ENCODE assay signal across 8 cellular contexts in the genomic region with DNA sequence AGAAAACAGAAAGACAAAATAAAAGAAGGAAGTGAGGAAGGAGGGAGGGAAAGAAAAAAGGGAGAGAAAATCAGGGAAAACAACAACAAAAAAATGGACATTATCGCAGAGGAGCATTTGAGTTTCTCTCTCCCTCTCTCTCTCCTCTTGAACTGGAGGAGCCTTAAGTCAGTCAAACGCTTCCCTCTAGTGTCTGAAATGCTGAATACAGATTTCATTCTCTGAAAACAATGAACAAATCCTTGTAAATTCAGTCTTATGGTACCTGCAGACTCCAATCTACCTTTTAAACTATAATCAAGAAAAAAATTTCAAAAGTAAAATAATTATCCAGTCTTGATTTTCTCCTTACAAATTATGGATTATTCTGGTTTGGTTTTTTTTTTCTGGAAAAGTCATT.
DNase-seq lines count a peak whose midpoint lies in the region; ATAC-seq and TF ChIP-seq lines count a peak whose summit lies in the region.

No MANE protein-coding gene starts in this region.

- peak overlapping the region; percentile 35 for H3K27ac ChIP-seq in neural cell (ENCODE audit: low read length)

- peak; percentile 99 for TF ChIP-seq RAD21 in neural cell (conservative IDR thresholded peaks at IDR 0.05)

- H3K79me2 ChIP-seq in neural cell (replicated peaks; ENCODE audit: insufficient read depth, low read length) = no peaks in the 10 kb centered on the region

- no peaks in the 10 kb centered on the region for H3K27me3 Mint-ChIP-seq in activated T-cell treated with anti-CD3 and anti-CD28 coated beads, Interleukin-2, amount 50 U/mL, for 72 hours (ENCODE audit: low read depth)

- H3K9me2 ChIP-seq in neural cell (ENCODE audit: insufficient read depth, low read length) = no peaks in the 10 kb centered on the region

- TF ChIP-seq EP300 in neural cell (conservative IDR thresholded peaks at IDR 0.05; ENCODE audit: poor library complexity, severe bottlenecking) = no peak

- H3K4me1 Mint-ChIP-seq in activated T-cell treated with anti-CD3 and anti-CD28 coated beads, Interleukin-2, amount 50 U/mL, for 72 hours (ENCODE audit: low read depth) = no peaks in the 10 kb centered on the region

- no peak overlapping the region for H2AFZ ChIP-seq in neural cell (ENCODE audit: low read depth, low read length)

- no peaks in the 10 kb centered on the region for H3F3A ChIP-seq in neural cell (ENCODE audit: insufficient read depth, low read length, poor library complexity, severe bottlenecking)

- H3K4me2 ChIP-seq in neural cell (ENCODE audit: low read length) = no peak overlapping the region

- H3K27me3 ChIP-seq in neural cell (ENCODE audit: insufficient read depth, low read depth, low read length) = no peaks in the 10 kb centered on the region

- no peaks in the 10 kb centered on the region for H3K9me3 ChIP-seq in neural cell (ENCODE audit: low read length)

- H3K36me3 ChIP-seq in neural cell (ENCODE audit: insufficient read depth, low read length) = no peaks in the 10 kb centered on the region

- no peak overlapping the region for H3K4me3 Mint-ChIP-seq in activated T-cell treated with anti-CD3 and anti-CD28 coated beads, Interleukin-2, amount 50 U/mL, for 72 hours

- H3K4me3 ChIP-seq in neural cell (ENCODE audit: low read length) = no peak overlapping the region

- H3K9ac ChIP-seq in neural cell (ENCODE audit: low read length) = no peak overlapping the region

- H4K20me1 ChIP-seq in neural cell (ENCODE audit: insufficient read depth) = no peaks in the 10 kb centered on the region

- H3K36me3 Mint-ChIP-seq in activated T-cell treated with anti-CD3 and anti-CD28 coated beads, Interleukin-2, amount 50 U/mL, for 72 hours (ENCODE audit: insufficient read depth in 2 of 2) = no peaks in the 10 kb centered on the region

- H3K27ac Mint-ChIP-seq in activated T-cell treated with anti-CD3 and anti-CD28 coated beads, Interleukin-2, amount 50 U/mL, for 72 hours = no peak overlapping the region

- peak; percentile 92 for TF ChIP-seq CTCF in neural cell (IDR thresholded peaks at IDR 0.05; ENCODE audit: poor library complexity, severe bottlenecking)

- ATAC-seq in activated T-cell treated with anti-CD3 and anti-CD28 coated beads, Interleukin-2, amount 50 U/mL, for 72 hours (replicated peaks in 1 of 2) = peak; percentile 60 to 62
- ATAC-seq in HG03097 (IDR thresholded peaks at IDR 0.05; ENCODE audit: low FRiP score, unreplicated experiment) (peak; percentile 37), HG03159 (IDR thresholded peaks at IDR 0.05; ENCODE audit: unreplicated experiment) (no peak)

- no peaks in the 10 kb centered on the region for H3K9me3 Mint-ChIP-seq in activated T-cell treated with anti-CD3 and anti-CD28 coated beads, Interleukin-2, amount 50 U/mL, for 72 hours

- DNase-seq in activated T-cell treated with anti-CD3 and anti-CD28 coated beads, Interleukin-2, amount 50 U/mL, for 72 hours = no peak
- DNase-seq in activated T-cell treated with anti-CD3 and anti-CD28 coated beads, Interleukin-2, amount 50 U/mL, for 48 hours = no peak
- DNase-seq in NCI-H82 treated with DMSO at 0.1 percent for 48 hours (lab: John Stamatoyannopoulos, UW; ENCODE audit: unreplicated experiment) (peak; percentile 8), dermis microvascular lymphatic vessel endothelial cell (ENCODE audit: low read depth in 2 of 2) (peak; percentile 11 to 66), OCI-M2 (lab: John Stamatoyannopoulos, UW; ENCODE audit: unreplicated experiment) (no peak)

TF ChIP-seq in neural cell, 6 proteins besides CTCF, POLR2A, EP300 and RAD21:
- TF ChIP-seq, protein P1, sequence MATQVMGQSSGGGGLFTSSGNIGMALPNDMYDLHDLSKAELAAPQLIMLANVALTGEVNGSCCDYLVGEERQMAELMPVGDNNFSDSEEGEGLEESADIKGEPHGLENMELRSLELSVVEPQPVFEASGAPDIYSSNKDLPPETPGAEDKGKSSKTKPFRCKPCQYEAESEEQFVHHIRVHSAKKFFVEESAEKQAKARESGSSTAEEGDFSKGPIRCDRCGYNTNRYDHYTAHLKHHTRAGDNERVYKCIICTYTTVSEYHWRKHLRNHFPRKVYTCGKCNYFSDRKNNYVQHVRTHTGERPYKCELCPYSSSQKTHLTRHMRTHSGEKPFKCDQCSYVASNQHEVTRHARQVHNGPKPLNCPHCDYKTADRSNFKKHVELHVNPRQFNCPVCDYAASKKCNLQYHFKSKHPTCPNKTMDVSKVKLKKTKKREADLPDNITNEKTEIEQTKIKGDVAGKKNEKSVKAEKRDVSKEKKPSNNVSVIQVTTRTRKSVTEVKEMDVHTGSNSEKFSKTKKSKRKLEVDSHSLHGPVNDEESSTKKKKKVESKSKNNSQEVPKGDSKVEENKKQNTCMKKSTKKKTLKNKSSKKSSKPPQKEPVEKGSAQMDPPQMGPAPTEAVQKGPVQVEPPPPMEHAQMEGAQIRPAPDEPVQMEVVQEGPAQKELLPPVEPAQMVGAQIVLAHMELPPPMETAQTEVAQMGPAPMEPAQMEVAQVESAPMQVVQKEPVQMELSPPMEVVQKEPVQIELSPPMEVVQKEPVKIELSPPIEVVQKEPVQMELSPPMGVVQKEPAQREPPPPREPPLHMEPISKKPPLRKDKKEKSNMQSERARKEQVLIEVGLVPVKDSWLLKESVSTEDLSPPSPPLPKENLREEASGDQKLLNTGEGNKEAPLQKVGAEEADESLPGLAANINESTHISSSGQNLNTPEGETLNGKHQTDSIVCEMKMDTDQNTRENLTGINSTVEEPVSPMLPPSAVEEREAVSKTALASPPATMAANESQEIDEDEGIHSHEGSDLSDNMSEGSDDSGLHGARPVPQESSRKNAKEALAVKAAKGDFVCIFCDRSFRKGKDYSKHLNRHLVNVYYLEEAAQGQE (IDR thresholded peaks at IDR 0.05; ENCODE audit: borderline replicate concordance) = no peak
- TF ChIP-seq SMC3 (conservative IDR thresholded peaks at IDR 0.05; ENCODE audit: poor library complexity) = peak; percentile 97

Comparison
In these comparisons a context has a peak if more than half of its experiments do, and no peak if none do; other contexts are left out.
1. DNase-seq: peak in NCI-H82 treated with DMSO at 0.1 percent for 48 hours (single experiment) and dermis microvascular lymphatic vessel endothelial cell (2 of 2); none in activated T-cell treated with anti-CD3 and anti-CD28 coated beads, Interleukin-2, amount 50 U/mL, for 72 hours (0 of 2), activated T-cell treated with anti-CD3 and anti-CD28 coated beads, Interleukin-2, amount 50 U/mL, for 48 hours (0 of 2) and OCI-M2 (single experiment).